12 cellular contexts compared by ENCODE assay signal in genomic region chr3:71046791-71047190, GRCh38.
DNase-seq lines count a peak whose midpoint lies in the region; ATAC-seq, FAIRE-seq and TF ChIP-seq lines count a peak whose summit lies in the region.
"Had no signal": no experiment of that assay in that cellular context is flagged by ENCODE, and none has a peak within 500 bp of the region (broad histone marks: within the 10 kb centered on the region; RNA-seq: fewer than 3 reads in every experiment).

No MANE protein-coding gene starts in this region.

- peaks cover 79% of the 10 kb centered on the region for H3K36me3 ChIP-seq in CD4-positive, CD25-positive, alpha-beta regulatory T cell (ENCODE audit: control insufficient read depth, insufficient read depth, low read length)
- H3K36me3 ChIP-seq in H1 (ENCODE audit: control insufficient read depth in 2 of 4, insufficient read depth in 4 of 4, low read length in 3 of 4): peaks cover 0 to 10% (median 0%) of the 10 kb centered on the region in 4 experiments; a peak in 2 of 8 replicates
- H3K36me3 ChIP-seq: ovary had no signal

- H3K27me3 Mint-ChIP-seq in CD4-positive, CD25-positive, alpha-beta regulatory T cell: no peaks in the 10 kb centered on the region
- no peaks in the 10 kb centered on the region for H3K27me3 Mint-ChIP-seq in nephron progenitor cell (ENCODE audit: low read depth, poor library complexity)

- TF ChIP-seq POLR2A in H1 (IDR thresholded peaks at IDR 0.05; ENCODE audit: control extremely low read depth in 1 of 2, low read depth in 2 of 2, low read length in 2 of 2): no peak

- H3K36me3 Mint-ChIP-seq in CD4-positive, CD25-positive, alpha-beta regulatory T cell: peaks cover 80% of the 10 kb centered on the region
- H3K36me3 Mint-ChIP-seq in nephron progenitor cell (ENCODE audit: low read depth): peaks cover 33% of the 10 kb centered on the region

- H3K4me2 ChIP-seq in H1 (ENCODE audit: insufficient read depth in 1 of 2, low read depth in 2 of 2, low read length in 2 of 2): peak overlapping the region; percentile 37 to 63; a peak in 3 of 4 replicates

- H3K79me1 ChIP-seq in H1 (ENCODE audit: low read depth, low read length): no peaks in the 10 kb centered on the region

- peak overlapping the region; percentile 49 for H3K27ac ChIP-seq in CD4-positive, CD25-positive, alpha-beta regulatory T cell (ENCODE audit: insufficient read depth, low read length, poor library complexity, severe bottlenecking)
- H3K27ac ChIP-seq in H1 (ENCODE audit: low read depth, low read length): no peak overlapping the region
- H3K27ac ChIP-seq: ovary had no signal

- H2BK5ac ChIP-seq in H1 (ENCODE audit: low read depth, low read length): no peak overlapping the region

- H3K4me3 ChIP-seq in CD4-positive, CD25-positive, alpha-beta regulatory T cell (ENCODE audit: low read depth, low read length): no peak overlapping the region
- H3K4me3 ChIP-seq in H1 (ENCODE audit: extremely low read depth in 1 of 4, insufficient read depth in 2 of 4, low read depth in 3 of 4, low read length in 4 of 4): no peak overlapping the region
- H3K4me3 ChIP-seq: ovary, thyroid gland had no signal

- no peak overlapping the region for H3K14ac ChIP-seq in H1 (ENCODE audit: insufficient read length)

- no peak overlapping the region for H4K8ac ChIP-seq in H1 (ENCODE audit: extremely low read depth, insufficient read depth, low read length)

- no peak overlapping the region for H3K56ac ChIP-seq in H1 (replicated peaks; ENCODE audit: insufficient read length, low read depth, low read length)

- 0 out of 2 replicates have a peak overlapping the region, but pooled peaks have one; percentile 32 for H2BK12ac ChIP-seq in H1 (ENCODE audit: low read depth, low read length)

- no peak overlapping the region for H3K18ac ChIP-seq in H1 (ENCODE audit: extremely low read depth, low read length)

- H3K23ac ChIP-seq in H1 (ENCODE audit: insufficient read length): no peak overlapping the region

- peaks cover 0 to 1% of the 10 kb centered on the region in 2 experiments for H4K20me1 ChIP-seq in H1 (replicated peaks in 1 of 2; ENCODE audit: control insufficient read depth in 1 of 2, insufficient read depth in 2 of 2, low read length in 2 of 2)

- no peaks in the 10 kb centered on the region for H3K23me2 ChIP-seq in H1 (ENCODE audit: low read depth, low read length)

- DNase-seq in CD4-positive, CD25-positive, alpha-beta regulatory T cell: no peak
- peak; percentile 59 for DNase-seq in NCI-H69 (lab: John Stamatoyannopoulos, UW)
- DNase-seq in H1 (ENCODE audit: low read depth in 1 of 2, low spot score in 2 of 2): no peak
- DNase-seq in nephron progenitor cell: no peak
- DNase-seq in T-helper 9 cell: no peak
- DNase-seq in activated CD8-positive, alpha-beta memory T cell treated with anti-CD3 and anti-CD28 coated beads, Interleukin-2, amount 50 U/mL, for 48 hours: no peak
- DNase-seq in HT-29 (ENCODE audit: low spot score): no peak
- no peak for DNase-seq in NCI-H2171 treated with DMSO at 0.1 percent for 48 hours (lab: John Stamatoyannopoulos, UW)
- DNase-seq: NCI-H2029, ovary, T1000, thyroid gland had no signal

- no peak overlapping the region for H2BK120ac ChIP-seq in H1 (replicated peaks; ENCODE audit: low read depth, low read length)

- peak; percentile 9 to 39; a peak in 3 of 4 replicates for TF ChIP-seq RAD21 in H1 (IDR thresholded peaks at IDR 0.05 in 1 of 2, conservative IDR thresholded peaks at IDR 0.05 in 1 of 2; ENCODE audit: low read depth in 2 of 2, low read length in 2 of 2)

- 33% methylated on average over 3 of the region's 3 CpGs; no CpG with 5 or more reads in 1 of the 2 experiments for WGBS in H1 (ENCODE audit: extremely low coverage in 1 of 2, insufficient coverage in 1 of 2, insufficient read length in 1 of 2, insufficient replicate concordance in 2 of 2, low coverage in 1 of 2, low lambda C conversion rate in 2 of 2, missing lambda C conversion rate in 1 of 2), 2 experiments

- H2BK15ac ChIP-seq in H1 (ENCODE audit: low read length): no peak overlapping the region

- no peak overlapping the region for H4K5ac ChIP-seq in H1 (ENCODE audit: insufficient read length, low read depth, low read length)

- H2AFZ ChIP-seq in H1 (ENCODE audit: low read length): no peak overlapping the region

- H3K4ac ChIP-seq in H1 (replicated peaks; ENCODE audit: insufficient read length, low read depth, low read length): no peak overlapping the region

- H3K27ac Mint-ChIP-seq in CD4-positive, CD25-positive, alpha-beta regulatory T cell: peak overlapping the region; percentile 48 to 70 (median 53)
- peak overlapping the region; percentile 55 for H3K27ac Mint-ChIP-seq in nephron progenitor cell

- no peaks in the 10 kb centered on the region for H3K9me3 ChIP-seq in CD4-positive, CD25-positive, alpha-beta regulatory T cell (ENCODE audit: control insufficient read depth in 2 of 2, low read length in 2 of 2)
- no peaks in the 10 kb centered on the region for H3K9me3 ChIP-seq in H1 (ENCODE audit: insufficient read depth in 2 of 2, low read depth in 1 of 2, low read length in 1 of 2)
- H3K9me3 ChIP-seq: ovary, thyroid gland had no signal

- H3K4me1 ChIP-seq in CD4-positive, CD25-positive, alpha-beta regulatory T cell (ENCODE audit: control insufficient read depth, insufficient read depth, low read length, poor library complexity, severe bottlenecking): peaks cover 49% of the 10 kb centered on the region
- peaks cover 16 to 50% (median 35%) of the 10 kb centered on the region in 4 experiments; a peak in 6 of 7 replicates for H3K4me1 ChIP-seq in H1 (replicated peaks in 1 of 4; ENCODE audit: control insufficient read depth in 3 of 4, insufficient read depth in 4 of 4, low read length in 3 of 4)

- no peak for TF ChIP-seq EP300 in H1 (IDR thresholded peaks at IDR 0.05; ENCODE audit: borderline replicate concordance in 1 of 2, low read depth in 2 of 2, low read length in 2 of 2)

- no peak overlapping the region for H3K9ac ChIP-seq in H1 (replicated peaks in 1 of 4; ENCODE audit: extremely low read depth in 1 of 4, low read depth in 3 of 4, low read length in 3 of 4)

- ATAC-seq in CD4-positive, CD25-positive, alpha-beta regulatory T cell (ENCODE audit: low read depth in 2 of 2): no peak

- H3K4me1 Mint-ChIP-seq in CD4-positive, CD25-positive, alpha-beta regulatory T cell: peaks cover 52 to 98% (median 85%) of the 10 kb centered on the region in 4 donors
- peaks cover 8% of the 10 kb centered on the region for H3K4me1 Mint-ChIP-seq in nephron progenitor cell

- CTCF ChIA-PET in H1 (lab: Charles Lee; ENCODE audit: partially characterized antibody): interaction anchor here (0.8 to 2.5 kb wide), 5 partner anchors 11 to 350 kb away, joined by 3 to 11 read pairs (median 4); no protein-coding TSS in a partner anchor

- TF ChIP-seq CTCF in H1 (IDR thresholded peaks at IDR 0.05; ENCODE audit: control extremely low read depth in 1 of 3, insufficient read depth in 1 of 3, low read depth in 1 of 3, low read length in 3 of 3): peak; percentile 21 to 28 (median 21)
- TF ChIP-seq CTCF in nephron progenitor cell (IDR thresholded peaks at IDR 0.05): no peak

- no peaks in the 10 kb centered on the region for H3K79me2 ChIP-seq in H1 (ENCODE audit: control insufficient read depth in 1 of 2, insufficient read depth in 2 of 2, low read length in 2 of 2)

- no peaks in the 10 kb centered on the region for H3K27me3 ChIP-seq in CD4-positive, CD25-positive, alpha-beta regulatory T cell (ENCODE audit: control insufficient read depth, insufficient read depth, low read length)
- no peaks in the 10 kb centered on the region for H3K27me3 ChIP-seq in H1 (replicated peaks in 1 of 4; ENCODE audit: control insufficient read depth in 3 of 4, extremely low read depth in 1 of 4, insufficient read depth in 3 of 4, low read length in 3 of 4)
- H3K27me3 ChIP-seq: ovary, thyroid gland had no signal

- peak overlapping the region in 2 of 4 donors; percentile 8 to 11 for H3K4me3 Mint-ChIP-seq in CD4-positive, CD25-positive, alpha-beta regulatory T cell
- H3K4me3 Mint-ChIP-seq in nephron progenitor cell: peak overlapping the region; percentile 43

- peaks cover 0 to 1% (median 0%) of the 10 kb centered on the region in 7 donors for H3K9me3 Mint-ChIP-seq in CD4-positive, CD25-positive, alpha-beta regulatory T cell
- H3K9me3 Mint-ChIP-seq in nephron progenitor cell: no peaks in the 10 kb centered on the region

- no peak overlapping the region for H4K91ac ChIP-seq in H1 (replicated peaks; ENCODE audit: insufficient read length, low read length)

- POLR2A ChIA-PET in H1 (lab: Charles Lee; ENCODE audit: partially characterized antibody): interaction anchor here (0.6 to 1.2 kb wide), 2 partner anchors 9 to 904 kb away, joined by 3 read pairs; no protein-coding TSS in a partner anchor

- FAIRE-seq in H1 (lab: Jason Lieb, UNC): peak; percentile 52

- no peak overlapping the region for H2AK5ac ChIP-seq in H1 (ENCODE audit: low read depth, low read length)

- H2BK20ac ChIP-seq in H1 (ENCODE audit: low read length): no peak overlapping the region

TF ChIP-seq in H1, 55 proteins besides CTCF, POLR2A, EP300 and RAD21:
- no peak for TF ChIP-seq POU5F1 (IDR thresholded peaks at IDR 0.05; ENCODE audit: low read depth, low read length)
- TF ChIP-seq SIN3A (conservative IDR thresholded peaks at IDR 0.05 in 1 of 2, IDR thresholded peaks at IDR 0.05 in 1 of 2; ENCODE audit: low read depth in 1 of 2, low read length in 2 of 2): 0 out of 4 replicates have a peak, but pooled peaks of 1 of the 2 experiments have one; percentile 29
